ENCODE assay signal across 19 cellular contexts in the genomic region with DNA sequence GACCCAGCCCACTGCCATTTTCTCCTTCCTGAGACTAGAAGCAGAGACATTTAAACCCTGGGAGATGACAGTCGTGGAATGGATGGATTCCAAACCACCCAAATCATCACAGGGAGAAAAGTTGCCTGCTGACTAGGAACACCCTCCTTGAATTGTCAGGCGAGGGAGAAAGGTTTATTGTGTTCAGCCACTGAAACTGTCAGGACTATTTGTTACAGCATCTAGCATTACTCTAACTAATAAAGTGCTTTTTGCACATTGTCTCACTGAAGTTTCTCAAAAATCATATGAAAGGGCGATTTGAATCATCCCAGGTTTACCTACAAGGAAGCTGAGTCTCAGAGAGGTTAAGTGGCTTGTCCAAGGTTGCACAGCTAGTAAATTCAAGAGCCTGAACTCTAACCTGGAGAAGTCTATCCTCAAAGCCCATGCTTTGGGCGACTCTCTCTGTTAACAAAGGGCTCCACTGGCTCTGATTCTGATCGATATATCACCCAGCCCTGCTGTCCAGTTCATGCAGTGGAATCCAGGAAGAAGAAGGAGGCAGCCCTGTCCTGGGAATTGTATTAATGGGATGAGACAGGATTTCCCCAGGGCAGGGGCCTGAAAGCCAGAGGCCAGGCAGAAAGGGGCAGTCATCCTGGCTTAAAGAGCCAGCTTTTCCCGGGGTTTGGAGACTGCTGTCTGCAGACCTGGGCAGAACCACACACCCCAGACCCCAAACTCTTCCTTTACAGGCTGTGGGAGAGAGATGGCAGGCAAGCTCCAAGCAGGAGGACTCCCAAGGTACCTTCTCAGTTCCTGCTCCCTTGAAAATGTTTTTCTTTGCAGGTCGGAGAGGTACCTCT. TPM values are rescaled to one million over a fixed set of nuclear protein-coding genes. Genes with fewer than 3 reads are reported as not detected.
"Had no signal": no experiment of that assay in that cellular context is flagged by ENCODE, and none has a peak within 500 bp of the region (broad histone marks: within the 10 kb centered on the region; RNA-seq: fewer than 3 reads in every experiment).

No MANE protein-coding gene starts in this region.

- H3K4me1 ChIP-seq: SJSA1 had no signal

- FAIRE-seq: RCC 7860 had no signal

- DNase-seq: KBM-7, MV-4-11, NCI-H1048, NCI-H1105, NCI-H1417 treated with DMSO at 0.1 percent for 48 hours, NCI-H187, NCI-H2029, NCI-H2107, NCI-H2227 treated with DMSO at 0.1 percent for 48 hours, NCI-H524, NCI-H526 treated with DMSO at 0.1 percent for 48 hours, NCI-H748 treated with DMSO at 0.1 percent for 48 hours, Right ventricle myocardium superior, RPMI8226, SIG-M5 had no signal

- H3K27ac ChIP-seq: SJSA1, SK-N-MC had no signal

- H3K9me3 ChIP-seq: SJSA1 had no signal

- H3K36me3 ChIP-seq: SJSA1 had no signal

- H3K4me3 ChIP-seq: SJSA1, SK-N-MC had no signal

RNA-seq across cellular contexts. Expression of gene IRX3, which starts 37.5 kb away (rescaled TPM):
- polyA plus RNA-seq: IgD-negative memory B cell had no signal
